In the genomic region with DNA sequence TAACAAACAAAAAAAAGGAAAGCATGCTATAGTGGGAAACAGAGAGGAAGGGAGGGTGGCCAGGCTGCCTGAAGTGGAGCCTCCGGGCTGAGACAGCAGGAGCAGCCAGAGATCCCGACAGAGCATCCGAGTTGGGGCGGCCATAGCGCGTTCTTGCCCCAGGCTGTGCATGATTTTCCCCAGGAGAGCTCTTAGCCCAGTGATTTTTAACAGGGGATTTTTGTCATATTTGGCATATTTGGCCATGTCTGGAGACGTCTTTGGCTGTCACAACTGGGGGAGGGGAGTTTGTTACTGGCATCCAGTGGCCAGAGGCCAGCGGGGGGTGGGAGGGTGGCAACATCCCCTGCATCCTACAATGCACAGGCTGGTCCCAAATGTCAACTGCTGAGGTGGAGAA, we compare ENCODE assay signal across 25 cellular contexts. TPM values are rescaled to one million over a fixed set of nuclear protein-coding genes. Genes with fewer than 3 reads are reported as not detected.
A peak's percentile ranks its signal among the peaks of the same experiment; 100 is the strongest.
DNase-seq lines count a peak whose midpoint lies in the region; ATAC-seq, FAIRE-seq and TF ChIP-seq lines count a peak whose summit lies in the region.
"Had no signal": no experiment of that assay in that cellular context is flagged by ENCODE, and none has a peak within 500 bp of the region (broad histone marks: within the 10 kb centered on the region; RNA-seq: fewer than 3 reads in every experiment).

No MANE protein-coding gene starts in this region.

- peaks cover 0 to 6% of the 10 kb centered on the region in 2 experiments; a peak in 1 of 4 replicates for H3K79me1 ChIP-seq in IMR-90 (ENCODE audit: low read depth in 1 of 2, low read length in 2 of 2)
- peaks cover 1% of the 10 kb centered on the region for H3K79me1 ChIP-seq in mesenchymal stem cell (replicated peaks; ENCODE audit: low read length, poor library complexity, severe bottlenecking)

- H2AK9ac ChIP-seq in IMR-90 (replicated peaks; ENCODE audit: low read depth, low read length, poor library complexity): peak overlapping the region; percentile 38

- no TSS peak for BruUV-seq in IMR-90 (replicated peaks; lab: Mats Ljungman, UMichigan)
- no TSS peak for BruUV-seq in HepG2 (replicated peaks; lab: Mats Ljungman, UMichigan)

- no peaks in the 10 kb centered on the region for H4K20me1 ChIP-seq in IMR-90 (ENCODE audit: insufficient read depth, low read length)
- H4K20me1 ChIP-seq in smooth muscle cell (ENCODE audit: low read depth): no peaks in the 10 kb centered on the region
- H4K20me1 ChIP-seq in HepG2 (ENCODE audit: insufficient read depth, low read length): no peaks in the 10 kb centered on the region

- no peaks in the 10 kb centered on the region for H3K27me3 ChIP-seq in IMR-90 (ENCODE audit: control insufficient read depth, insufficient read depth, low read length)
- H3K27me3 ChIP-seq in mesenchymal stem cell (ENCODE audit: control insufficient read depth in 1 of 2, insufficient read depth in 1 of 2, low read length in 2 of 2): no peaks in the 10 kb centered on the region
- no peaks in the 10 kb centered on the region for H3K27me3 ChIP-seq in smooth muscle cell (ENCODE audit: low read depth)
- no peaks in the 10 kb centered on the region for H3K27me3 ChIP-seq in HepG2 (ENCODE audit: control insufficient read depth in 1 of 2, insufficient read depth in 2 of 2, low read length in 2 of 2)
- H3K27me3 ChIP-seq: BE2C had no signal

- H3K14ac ChIP-seq in IMR-90 (replicated peaks; ENCODE audit: low read depth, low read length) (no peak overlapping the region), mesenchymal stem cell (ENCODE audit: low read length in 2 of 2) (no peak overlapping the region)

- H3K9me1 ChIP-seq in IMR-90 (ENCODE audit: insufficient read depth, low read length): peaks cover 5% of the 10 kb centered on the region

- H4K91ac ChIP-seq in IMR-90 (ENCODE audit: insufficient read depth, low read depth, low read length) (peak overlapping the region; percentile 63; the same call in 1 of the 2 replicates), mesenchymal stem cell (ENCODE audit: low read length) (no peak overlapping the region)

- H3K18ac ChIP-seq in IMR-90 (ENCODE audit: low read depth, low read length) (peak overlapping the region; percentile 47), mesenchymal stem cell (ENCODE audit: low read depth in 1 of 2, low read length in 2 of 2) (no peak overlapping the region)

- no peak overlapping the region for H3K23ac ChIP-seq in IMR-90 (ENCODE audit: low read depth, low read length)
- H3K23ac ChIP-seq in mesenchymal stem cell (ENCODE audit: low read length in 2 of 2): no peak overlapping the region

- peaks cover 8% of the 10 kb centered on the region for H3K9me3 ChIP-seq in IMR-90 (ENCODE audit: control insufficient read depth, insufficient read depth, low read length)
- H3K9me3 ChIP-seq in mesenchymal stem cell (ENCODE audit: control insufficient read depth, low read length): peaks cover 11% of the 10 kb centered on the region
- no peaks in the 10 kb centered on the region for H3K9me3 ChIP-seq in smooth muscle cell (replicated peaks; ENCODE audit: low read depth)
- peaks cover 4% of the 10 kb centered on the region; the same call in 1 of the 2 replicates for H3K9me3 ChIP-seq in HepG2 (ENCODE audit: low read length)

- H2BK20ac ChIP-seq in IMR-90 (ENCODE audit: low read depth, low read length): peak overlapping the region; percentile 33; the same call in 1 of the 2 replicates

- H3K4ac ChIP-seq in IMR-90 (ENCODE audit: low read depth, low read length) (peak overlapping the region; percentile 67; the same call in 1 of the 2 replicates), mesenchymal stem cell (ENCODE audit: low read depth in 1 of 2, low read length in 2 of 2) (peak overlapping the region; percentile 44 to 53)

- H3K9ac ChIP-seq in IMR-90 (ENCODE audit: low read depth, low read length) (no peak overlapping the region), mesenchymal stem cell (ENCODE audit: low read length) (no peak overlapping the region), smooth muscle cell (ENCODE audit: low read depth) (no peak overlapping the region), HepG2 (ENCODE audit: insufficient read depth, low read depth, low read length) (no peak overlapping the region)

- no peak for FAIRE-seq in HepG2 (lab: Jason Lieb, UNC)
- FAIRE-seq: A204.1, GM12891 had no signal

- CTCF ChIA-PET in IMR-90 (lab: Yijun Ruan, JAX): no interaction called here
- CTCF ChIA-PET in HepG2 (lab: Yijun Ruan, JAX; ENCODE audit: low intra/inter-chr PET ratio, low total read pairs): no interaction called here

- WGBS in IMR-90 (ENCODE audit: extremely low coverage in 2 of 2, insufficient read length in 1 of 2), 2 experiments: 20% methylated on average over 1 of the region's 8 CpGs; no CpG with 5 or more reads in 1 of the 2 experiments
- 70% methylated on average over 8 of the region's 8 CpGs for WGBS in mesenchymal stem cell
- WGBS in smooth muscle cell (ENCODE audit: low lambda C conversion rate): 61% methylated on average over 8 of the region's 8 CpGs
- WGBS in HepG2 (ENCODE audit: low lambda C conversion rate): 93% methylated on average over 6 of the region's 8 CpGs

- ATAC-seq in IMR-90 (ENCODE audit: low read depth) (no peak), HepG2 (no peak)

- H3K27ac ChIP-seq in IMR-90 (ENCODE audit: insufficient read depth, low read length): no peak overlapping the region
- H3K27ac ChIP-seq in mesenchymal stem cell (ENCODE audit: low read length, poor library complexity, severe bottlenecking): peak overlapping the region; percentile 59
- H3K27ac ChIP-seq in smooth muscle cell (ENCODE audit: low read depth): peak overlapping the region; percentile 35
- H3K27ac ChIP-seq in HepG2 (ENCODE audit: extremely low read length, insufficient read depth, low read length): no peak overlapping the region
- H3K27ac ChIP-seq: HL-60, PC-9, SK-N-MC had no signal

- intact Hi-C loops in IMR-90 (cut with micrococcal nuclease): no loop called here
- intact Hi-C loops in HepG2 (cut with micrococcal nuclease; ENCODE audit: unreplicated experiment): no loop called here

- H3K4me3 ChIP-seq in AG10803 (ENCODE audit: low read length) (no peak overlapping the region), IMR-90 (ENCODE audit: insufficient read depth, low read depth, low read length) (no peak overlapping the region), mesenchymal stem cell (ENCODE audit: insufficient read depth in 1 of 2, low read depth in 1 of 2, low read length in 2 of 2) (no peak overlapping the region), smooth muscle cell (no peak overlapping the region), HepG2 (replicated peaks in 1 of 3; ENCODE audit: insufficient read depth in 1 of 3, low read depth in 2 of 3, low read length in 3 of 3) (no peak overlapping the region)
- H3K4me3 ChIP-seq: PC-9, SK-N-MC had no signal

- H4K8ac ChIP-seq in IMR-90 (ENCODE audit: low read depth in 2 of 2, low read length in 2 of 2) (0 out of 4 replicates have a peak overlapping the region, but pooled peaks of 1 of the 2 experiments have one; percentile 9), mesenchymal stem cell (ENCODE audit: low read length) (no peak overlapping the region)

- H3K4me1 ChIP-seq in IMR-90 (ENCODE audit: control insufficient read depth, insufficient read depth, low read length) (peaks cover 17% of the 10 kb centered on the region), mesenchymal stem cell (ENCODE audit: control insufficient read depth, insufficient read depth, low read depth, low read length) (peaks cover 23% of the 10 kb centered on the region), smooth muscle cell (ENCODE audit: low read depth) (peaks cover 20% of the 10 kb centered on the region), HepG2 (ENCODE audit: insufficient read depth, low read length) (peaks cover 4% of the 10 kb centered on the region)

- TF ChIP-seq RAD21 in IMR-90 (IDR thresholded peaks at IDR 0.05; ENCODE audit: low read length) (no peak), HepG2 (CRISPR knock-in tag; IDR thresholded peaks at IDR 0.05) (no peak)

- TF ChIP-seq EP300 in HepG2 (IDR thresholded peaks at IDR 0.05; ENCODE audit: low read depth in 2 of 2, low read length in 2 of 2) (no peak), HepG2 (CRISPR knock-in tag; IDR thresholded peaks at IDR 0.05; ENCODE audit: borderline replicate concordance) (no peak)

- no peak overlapping the region for H2BK15ac ChIP-seq in IMR-90 (ENCODE audit: low read depth, low read length)
- H2BK15ac ChIP-seq in mesenchymal stem cell (ENCODE audit: low read depth, poor library complexity, severe bottlenecking): no peak overlapping the region

- peak overlapping the region; percentile 49; the same call in 1 of the 2 replicates for H2BK120ac ChIP-seq in IMR-90 (ENCODE audit: low read depth, low read length)
- no peak overlapping the region for H2BK120ac ChIP-seq in mesenchymal stem cell (ENCODE audit: low read depth, low read length)

- H3K4me2 ChIP-seq in IMR-90 (ENCODE audit: low read depth, low read length) (no peak overlapping the region), mesenchymal stem cell (ENCODE audit: low read length, poor library complexity, severe bottlenecking) (peak overlapping the region; percentile 38), smooth muscle cell (peak overlapping the region; percentile 42), HepG2 (ENCODE audit: low read depth, low read length) (no peak overlapping the region)
- H3K4me2 ChIP-seq: PC-9 had no signal

- peak overlapping the region in 1 of 2 experiments; percentile 51 for H2BK12ac ChIP-seq in mesenchymal stem cell (ENCODE audit: low read length in 2 of 2)

- H2AK5ac ChIP-seq in IMR-90 (ENCODE audit: low read depth, low read length) (peak overlapping the region; percentile 52; the same call in 1 of the 2 replicates), mesenchymal stem cell (ENCODE audit: low read length, severe bottlenecking) (peak overlapping the region; percentile 86)

- peaks cover 23% of the 10 kb centered on the region for H3F3A ChIP-seq in smooth muscle cell (ENCODE audit: low read depth)

- H2AFZ ChIP-seq in IMR-90 (replicated peaks; ENCODE audit: low read length, poor library complexity) (no peak overlapping the region), mesenchymal stem cell (ENCODE audit: low read depth, low read length) (no peak overlapping the region), smooth muscle cell (ENCODE audit: low read depth) (no peak overlapping the region), HepG2 (ENCODE audit: low read length) (no peak overlapping the region)
- H2AFZ ChIP-seq: PC-9 had no signal

- H4K5ac ChIP-seq in IMR-90 (ENCODE audit: low read depth, low read length): peak overlapping the region; percentile 62

- no peaks in the 10 kb centered on the region for H3K79me2 ChIP-seq in smooth muscle cell (ENCODE audit: low read depth)
- H3K79me2 ChIP-seq in HepG2 (ENCODE audit: insufficient read depth, low read length): no peaks in the 10 kb centered on the region

- TF ChIP-seq POLR2A in IMR-90 (IDR thresholded peaks at IDR 0.05; ENCODE audit: low read depth, low read length) (no peak), HepG2 (IDR thresholded peaks at IDR 0.05; ENCODE audit: insufficient read depth in 1 of 2, low read depth in 2 of 2, low read length in 2 of 2) (no peak)

- POLR2A ChIA-PET in IMR-90 (lab: Charles Lee; ENCODE audit: unreplicated experiment) (no interaction called here), HepG2 (lab: Yijun Ruan, JAX) (no interaction called here)

- dilution Hi-C loops in IMR-90 (cut with HindIII; ENCODE audit: low sequenced_read_pairs, unreplicated experiment): no loop called here

- in situ Hi-C loops in IMR-90 (cut with MboI; ENCODE audit: low sequenced_read_pairs): loop anchor here (5.0 kb wide), 1 partner anchor 277 kb away; no protein-coding TSS in a partner anchor
- in situ Hi-C loops in HepG2 (cut with HindIII; ENCODE audit: extremely low pct_ligation_motif_present, low pct_unique_long_range_greater_than_20kb): loop anchor here (5.0 kb wide), 1 partner anchor 182 kb away; no protein-coding TSS in a partner anchor

- H3K36me3 ChIP-seq in IMR-90 (ENCODE audit: control insufficient read depth, insufficient read depth, low read length) (peaks cover 6% of the 10 kb centered on the region; the same call in 1 of the 2 replicates), mesenchymal stem cell (ENCODE audit: control insufficient read depth in 1 of 2, insufficient read depth in 2 of 2, low read depth in 1 of 2, low read length in 2 of 2) (peaks cover 7 to 27% of the 10 kb centered on the region in 2 experiments), smooth muscle cell (ENCODE audit: low read depth) (no peaks in the 10 kb centered on the region), HepG2 (replicated peaks in 1 of 2; ENCODE audit: control insufficient read depth in 1 of 2, insufficient read depth in 2 of 2, low read length in 2 of 2) (no peaks in the 10 kb centered on the region)
- H3K36me3 ChIP-seq: BE2C had no signal

- no peak overlapping the region for H3K56ac ChIP-seq in IMR-90 (ENCODE audit: extremely low read depth, insufficient read depth, low read length)

- H2BK5ac ChIP-seq in IMR-90 (ENCODE audit: low read depth, low read length, poor library complexity, severe bottlenecking) (no peak overlapping the region), mesenchymal stem cell (ENCODE audit: low read depth, low read length, poor library complexity, severe bottlenecking) (no peak overlapping the region)

- peak; percentile 29 for DNase-seq in AG10803 (ENCODE audit: low read depth)
- DNase-seq in IMR-90: no peak
- DNase-seq in mesenchymal stem cell: no peak
- DNase-seq in smooth muscle cell (lab: John Stamatoyannopoulos, UW; ENCODE audit: unreplicated experiment): no peak
- no peak for DNase-seq in HepG2 (ENCODE audit: low spot score)
- no peak for DNase-seq in DMS 273 treated with DMSO at 0.1 percent for 48 hours (lab: John Stamatoyannopoulos, UW)
- no peak for DNase-seq in NCI-H1694 (lab: John Stamatoyannopoulos, UW)
- DNase-seq: BE2C, DMS79, H7, KG1, NCI-H1092, NCI-H1436, NCI-H1930, NCI-H2227 treated with DMSO at 0.1 percent for 48 hours, NCI-H510A, PC-9, RPMI8226, SHP77 had no signal

- no peak for TF ChIP-seq CTCF in AG10803 (conservative IDR thresholded peaks at IDR 0.05; ENCODE audit: low read length)
- TF ChIP-seq CTCF in IMR-90 (conservative IDR thresholded peaks at IDR 0.05; ENCODE audit: low read depth, low read length): no peak
- no peak for TF ChIP-seq CTCF in smooth muscle cell (IDR thresholded peaks at IDR 0.05; ENCODE audit: borderline replicate concordance, insufficient read depth, poor library complexity, severe bottlenecking)
- no peak for TF ChIP-seq CTCF in HepG2 (CRISPR knock-in tag; IDR thresholded peaks at IDR 0.05)

RNA-seq across cellular contexts. Expression of a gene that starts 23.6 kb away (rescaled TPM):
- total RNA-seq in IMR-90 (2012; rRNA removed): 51.4 and 56.5 TPM in 2 replicates
- polyA plus RNA-seq in IMR-90 (2012; rRNA removed): 130 and 142 TPM in 2 replicates
- 48.1 and 276 TPM in 2 replicates for polyA plus RNA-seq in IMR-90 (2012; cell fraction: cytosol; rRNA removed)
- 226 and 290 TPM in 2 replicates for polyA plus RNA-seq in IMR-90 (2012; cell fraction: nucleus; rRNA removed; ENCODE audit: low replicate concordance)
- polyA plus RNA-seq in mesenchymal stem cell (2013, experiment 1 of 2): 18.7 TPM
- 18.7 TPM for polyA plus RNA-seq in mesenchymal stem cell (2013, experiment 2 of 2)
- 17.5 and 28.2 TPM in 2 replicates for total RNA-seq in smooth muscle cell
- 29.3 and 39.6 TPM in 2 replicates for polyA plus RNA-seq in smooth muscle cell
- not detected in 2 replicates for total RNA-seq in HepG2 (2016; rRNA removed; fragmentation: Illumina TruSeq; extraction: Trizol)
- total RNA-seq in HepG2 (2016; cell fraction: cytosol; rRNA removed; fragmentation: Illumina TruSeq; extraction: Trizol; ENCODE audit: low read depth): not detected in 2 replicates
- total RNA-seq in HepG2 (2016; cell fraction: insoluble cytoplasmic fraction; rRNA removed; fragmentation: Illumina TruSeq; extraction: Trizol): not detected in 2 replicates
- not detected in 2 replicates for total RNA-seq in HepG2 (2016; cell fraction: membrane; rRNA removed; fragmentation: Illumina TruSeq; extraction: Trizol)
- not detected in 2 replicates for total RNA-seq in HepG2 (2016; cell fraction: nucleus; rRNA removed; fragmentation: Illumina TruSeq; extraction: Trizol)
- polyA plus RNA-seq in HepG2 (2011; rRNA removed): 0.05 TPM in 1 of 2 replicates, not detected in the other
- not detected in 2 replicates for polyA plus RNA-seq in HepG2 (2011; cell fraction: cytosol; rRNA removed)
- not detected in 2 replicates for polyA plus RNA-seq in HepG2 (2011; cell fraction: nucleus; rRNA removed)
- not detected in 2 replicates for polyA plus RNA-seq in HepG2 (2012)
- not detected in 2 replicates for polyA plus RNA-seq in HepG2 (2016; cell fraction: cytosol; fragmentation: Illumina TruSeq; extraction: Trizol; ENCODE audit: low read depth)
- polyA plus RNA-seq in HepG2 (2016; cell fraction: insoluble cytoplasmic fraction; fragmentation: Illumina TruSeq; extraction: Trizol; ENCODE audit: low read depth): not detected in 2 replicates
- not detected in 2 replicates for polyA plus RNA-seq in HepG2 (2016; cell fraction: membrane; fragmentation: Illumina TruSeq; extraction: Trizol; ENCODE audit: low read depth)
- not detected in 2 replicates for polyA plus RNA-seq in HepG2 (2016; cell fraction: nucleus; fragmentation: Illumina TruSeq; extraction: Trizol; ENCODE audit: insufficient read depth, low read depth)
- 20.3 TPM in 1 of 2 replicates, not detected in the other for polyA minus RNA-seq in HepG2 (2011; rRNA and poly(A)+ RNA removed; ENCODE audit: low replicate concordance)
- polyA minus RNA-seq in HepG2 (2011; cell fraction: cytosol; rRNA and poly(A)+ RNA removed): 0.62 TPM in 1 of 2 replicates, not detected in the other
- polyA minus RNA-seq in HepG2 (2011; cell fraction: nucleus; rRNA and poly(A)+ RNA removed): not detected in 2 replicates
- total RNA-seq: G401, HT-29, PC-9 had no signal

Comparison
In these comparisons a context has a peak if more than half of its experiments do, and no peak if none do; other contexts are left out.
1. H3K27ac ChIP-seq: peak in mesenchymal stem cell (single experiment) and smooth muscle cell (single experiment); none in IMR-90 (single experiment) and HepG2 (single experiment).
2. H3K4me2 ChIP-seq: peak in mesenchymal stem cell (single experiment) and smooth muscle cell (single experiment); none in IMR-90 (single experiment) and HepG2 (single experiment).
3. RNA of a gene that starts 23.6 kb away (total RNA-seq): 51.4 to 56.5 TPM in IMR-90 and 17.5 to 28.2 TPM in smooth muscle cell; not detected in HepG2; every median in the first group is over 10 times any median in the second.